1 cellular context compared by ENCODE assay signal in genomic region chr11:65637794-65638317, GRCh38.
TF ChIP-seq lines count a peak whose summit lies in the region.

A gene with protein sequence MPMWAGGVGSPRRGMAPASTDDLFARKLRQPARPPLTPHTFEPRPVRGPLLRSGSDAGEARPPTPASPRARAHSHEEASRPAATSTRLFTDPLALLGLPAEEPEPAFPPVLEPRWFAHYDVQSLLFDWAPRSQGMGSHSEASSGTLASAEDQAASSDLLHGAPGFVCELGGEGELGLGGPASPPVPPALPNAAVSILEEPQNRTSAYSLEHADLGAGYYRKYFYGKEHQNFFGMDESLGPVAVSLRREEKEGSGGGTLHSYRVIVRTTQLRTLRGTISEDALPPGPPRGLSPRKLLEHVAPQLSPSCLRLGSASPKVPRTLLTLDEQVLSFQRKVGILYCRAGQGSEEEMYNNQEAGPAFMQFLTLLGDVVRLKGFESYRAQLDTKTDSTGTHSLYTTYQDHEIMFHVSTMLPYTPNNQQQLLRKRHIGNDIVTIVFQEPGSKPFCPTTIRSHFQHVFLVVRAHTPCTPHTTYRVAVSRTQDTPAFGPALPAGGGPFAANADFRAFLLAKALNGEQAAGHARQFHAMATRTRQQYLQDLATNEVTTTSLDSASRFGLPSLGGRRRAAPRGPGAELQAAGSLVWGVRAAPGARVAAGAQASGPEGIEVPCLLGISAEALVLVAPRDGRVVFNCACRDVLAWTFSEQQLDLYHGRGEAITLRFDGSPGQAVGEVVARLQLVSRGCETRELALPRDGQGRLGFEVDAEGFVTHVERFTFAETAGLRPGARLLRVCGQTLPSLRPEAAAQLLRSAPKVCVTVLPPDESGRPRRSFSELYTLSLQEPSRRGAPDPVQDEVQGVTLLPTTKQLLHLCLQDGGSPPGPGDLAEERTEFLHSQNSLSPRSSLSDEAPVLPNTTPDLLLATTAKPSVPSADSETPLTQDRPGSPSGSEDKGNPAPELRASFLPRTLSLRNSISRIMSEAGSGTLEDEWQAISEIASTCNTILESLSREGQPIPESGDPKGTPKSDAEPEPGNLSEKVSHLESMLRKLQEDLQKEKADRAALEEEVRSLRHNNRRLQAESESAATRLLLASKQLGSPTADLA (plus strand): TSS chr11:65638101. CDS start chr11:65640922, 2,821 bp downstream.

TF ChIP-seq in K562, 482 proteins besides CTCF, POLR2A, EP300 and RAD21 (continued from another document and continues in another):
- TF ChIP-seq, protein P1, sequence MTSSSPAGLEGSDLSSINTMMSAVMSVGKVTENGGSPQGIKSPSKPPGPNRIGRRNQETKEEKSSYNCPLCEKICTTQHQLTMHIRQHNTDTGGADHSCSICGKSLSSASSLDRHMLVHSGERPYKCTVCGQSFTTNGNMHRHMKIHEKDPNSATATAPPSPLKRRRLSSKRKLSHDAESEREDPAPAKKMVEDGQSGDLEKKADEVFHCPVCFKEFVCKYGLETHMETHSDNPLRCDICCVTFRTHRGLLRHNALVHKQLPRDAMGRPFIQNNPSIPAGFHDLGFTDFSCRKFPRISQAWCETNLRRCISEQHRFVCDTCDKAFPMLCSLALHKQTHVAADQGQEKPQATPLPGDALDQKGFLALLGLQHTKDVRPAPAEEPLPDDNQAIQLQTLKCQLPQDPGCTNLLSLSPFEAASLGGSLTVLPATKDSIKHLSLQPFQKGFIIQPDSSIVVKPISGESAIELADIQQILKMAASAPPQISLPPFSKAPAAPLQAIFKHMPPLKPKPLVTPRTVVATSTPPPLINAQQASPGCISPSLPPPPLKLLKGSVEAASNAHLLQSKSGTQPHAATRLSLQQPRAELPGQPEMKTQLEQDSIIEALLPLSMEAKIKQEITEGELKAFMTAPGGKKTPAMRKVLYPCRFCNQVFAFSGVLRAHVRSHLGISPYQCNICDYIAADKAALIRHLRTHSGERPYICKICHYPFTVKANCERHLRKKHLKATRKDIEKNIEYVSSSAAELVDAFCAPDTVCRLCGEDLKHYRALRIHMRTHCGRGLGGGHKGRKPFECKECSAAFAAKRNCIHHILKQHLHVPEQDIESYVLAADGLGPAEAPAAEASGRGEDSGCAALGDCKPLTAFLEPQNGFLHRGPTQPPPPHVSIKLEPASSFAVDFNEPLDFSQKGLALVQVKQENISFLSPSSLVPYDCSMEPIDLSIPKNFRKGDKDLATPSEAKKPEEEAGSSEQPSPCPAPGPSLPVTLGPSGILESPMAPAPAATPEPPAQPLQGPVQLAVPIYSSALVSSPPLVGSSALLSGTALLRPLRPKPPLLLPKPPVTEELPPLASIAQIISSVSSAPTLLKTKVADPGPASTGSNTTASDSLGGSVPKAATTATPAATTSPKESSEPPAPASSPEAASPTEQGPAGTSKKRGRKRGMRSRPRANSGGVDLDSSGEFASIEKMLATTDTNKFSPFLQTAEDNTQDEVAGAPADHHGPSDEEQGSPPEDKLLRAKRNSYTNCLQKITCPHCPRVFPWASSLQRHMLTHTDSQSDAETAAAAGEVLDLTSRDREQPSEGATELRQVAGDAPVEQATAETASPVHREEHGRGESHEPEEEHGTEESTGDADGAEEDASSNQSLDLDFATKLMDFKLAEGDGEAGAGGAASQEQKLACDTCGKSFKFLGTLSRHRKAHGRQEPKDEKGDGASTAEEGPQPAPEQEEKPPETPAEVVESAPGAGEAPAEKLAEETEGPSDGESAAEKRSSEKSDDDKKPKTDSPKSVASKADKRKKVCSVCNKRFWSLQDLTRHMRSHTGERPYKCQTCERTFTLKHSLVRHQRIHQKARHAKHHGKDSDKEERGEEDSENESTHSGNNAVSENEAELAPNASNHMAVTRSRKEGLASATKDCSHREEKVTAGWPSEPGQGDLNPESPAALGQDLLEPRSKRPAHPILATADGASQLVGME (CRISPR knock-in tag; IDR thresholded peaks at IDR 0.05), result no peak
- TF ChIP-seq, protein P2, sequence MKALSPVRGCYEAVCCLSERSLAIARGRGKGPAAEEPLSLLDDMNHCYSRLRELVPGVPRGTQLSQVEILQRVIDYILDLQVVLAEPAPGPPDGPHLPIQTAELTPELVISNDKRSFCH (CRISPR knock-in tag; IDR thresholded peaks at IDR 0.05), result no peak
- TF ChIP-seq, protein P2 (tag; IDR thresholded peaks at IDR 0.05), result no peak
- TF ChIP-seq, protein P3, sequence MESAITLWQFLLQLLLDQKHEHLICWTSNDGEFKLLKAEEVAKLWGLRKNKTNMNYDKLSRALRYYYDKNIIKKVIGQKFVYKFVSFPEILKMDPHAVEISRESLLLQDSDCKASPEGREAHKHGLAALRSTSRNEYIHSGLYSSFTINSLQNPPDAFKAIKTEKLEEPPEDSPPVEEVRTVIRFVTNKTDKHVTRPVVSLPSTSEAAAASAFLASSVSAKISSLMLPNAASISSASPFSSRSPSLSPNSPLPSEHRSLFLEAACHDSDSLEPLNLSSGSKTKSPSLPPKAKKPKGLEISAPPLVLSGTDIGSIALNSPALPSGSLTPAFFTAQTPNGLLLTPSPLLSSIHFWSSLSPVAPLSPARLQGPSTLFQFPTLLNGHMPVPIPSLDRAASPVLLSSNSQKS (CRISPR knock-in tag; IDR thresholded peaks at IDR 0.05), result no peak
- TF ChIP-seq CHD2 (IDR thresholded peaks at IDR 0.05; ENCODE audit: low read depth, low read length) (no peak), ETS1 (conservative IDR thresholded peaks at IDR 0.05; ENCODE audit: control insufficient read depth, low read depth, low read length) (no peak; the same call in 1 of the 2 replicates), MCM3 (IDR thresholded peaks at IDR 0.05) (no peak), SNIP1 (IDR thresholded peaks at IDR 0.05; ENCODE audit: low read depth) (no peak), HDAC8 (tag; IDR thresholded peaks at IDR 0.05) (no peak), ZNF609 (CRISPR knock-in tag; IDR thresholded peaks at IDR 0.05; ENCODE audit: borderline replicate concordance) (no peak), PML (IDR thresholded peaks at IDR 0.05; ENCODE audit: low read length) (no peak), RBFOX2 (IDR thresholded peaks at IDR 0.05; ENCODE audit: low read depth, low read length) (peak; percentile 80), CEBPB (tag; IDR thresholded peaks at IDR 0.05) (no peak), POLR2AphosphoS2 (IDR thresholded peaks at IDR 0.05; ENCODE audit: low read length) (peak; percentile 63; the same call in 1 of the 2 replicates), MEF2A (IDR thresholded peaks at IDR 0.05; ENCODE audit: control insufficient read depth, low read depth, low read length) (no peak), BACH1 (tag; IDR thresholded peaks at IDR 0.05) (no peak), ZNF79 (CRISPR knock-in tag; IDR thresholded peaks at IDR 0.05; ENCODE audit: low read depth) (no peak), BRF2 (IDR thresholded peaks at IDR 0.05; ENCODE audit: borderline replicate concordance, insufficient read depth, insufficient read length) (no peak), ZNF57 (CRISPR knock-in tag; IDR thresholded peaks at IDR 0.05) (no peak), CREB1 (IDR thresholded peaks at IDR 0.05) (0 out of 2 replicates have a peak, but pooled peaks have one; percentile 18), CREB1 (CRISPR knock-in tag; IDR thresholded peaks at IDR 0.05) (no peak), XRCC4 (IDR thresholded peaks at IDR 0.05; ENCODE audit: extremely low read depth, insufficient read depth, insufficient read length) (no peak), LARP7 (IDR thresholded peaks at IDR 0.05) (no peak), ZNF224 (CRISPR knock-in tag; IDR thresholded peaks at IDR 0.05) (no peak), ETV5 (CRISPR knock-in tag; IDR thresholded peaks at IDR 0.05; ENCODE audit: low read depth) (no peak), ETV1 (tag; conservative IDR thresholded peaks at IDR 0.05; ENCODE audit: low read depth) (no peak; the same call in 1 of the 2 replicates)
- TF ChIP-seq, protein P4, sequence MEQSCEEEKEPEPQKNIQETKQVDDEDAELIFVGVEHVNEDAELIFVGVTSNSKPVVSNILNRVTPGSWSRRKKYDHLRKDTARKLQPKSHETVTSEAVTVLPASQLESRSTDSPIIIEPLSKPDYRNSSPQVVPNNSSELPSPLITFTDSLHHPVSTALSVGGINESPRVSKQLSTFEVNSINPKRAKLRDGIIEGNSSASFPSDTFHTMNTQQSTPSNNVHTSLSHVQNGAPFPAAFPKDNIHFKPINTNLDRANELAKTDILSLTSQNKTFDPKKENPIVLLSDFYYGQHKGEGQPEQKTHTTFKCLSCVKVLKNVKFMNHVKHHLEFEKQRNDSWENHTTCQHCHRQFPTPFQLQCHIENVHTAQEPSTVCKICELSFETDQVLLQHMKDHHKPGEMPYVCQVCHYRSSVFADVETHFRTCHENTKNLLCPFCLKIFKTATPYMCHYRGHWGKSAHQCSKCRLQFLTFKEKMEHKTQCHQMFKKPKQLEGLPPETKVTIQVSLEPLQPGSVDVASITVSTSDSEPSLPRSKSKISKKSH (CRISPR knock-in tag; IDR thresholded peaks at IDR 0.05), result 0 out of 2 replicates have a peak, but pooled peaks have one; percentile 61
- TF ChIP-seq, protein P5, sequence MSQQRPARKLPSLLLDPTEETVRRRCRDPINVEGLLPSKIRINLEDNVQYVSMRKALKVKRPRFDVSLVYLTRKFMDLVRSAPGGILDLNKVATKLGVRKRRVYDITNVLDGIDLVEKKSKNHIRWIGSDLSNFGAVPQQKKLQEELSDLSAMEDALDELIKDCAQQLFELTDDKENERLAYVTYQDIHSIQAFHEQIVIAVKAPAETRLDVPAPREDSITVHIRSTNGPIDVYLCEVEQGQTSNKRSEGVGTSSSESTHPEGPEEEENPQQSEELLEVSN (IDR thresholded peaks at IDR 0.05; ENCODE audit: borderline replicate concordance in 1 of 2, extremely low read depth in 1 of 2, insufficient read depth in 1 of 2, insufficient read length in 1 of 2, low read depth in 1 of 2, low read length in 1 of 2, poor library complexity in 1 of 2, severe bottlenecking in 1 of 2), result peak; percentile 36 to 69
- TF ChIP-seq, protein P6, sequence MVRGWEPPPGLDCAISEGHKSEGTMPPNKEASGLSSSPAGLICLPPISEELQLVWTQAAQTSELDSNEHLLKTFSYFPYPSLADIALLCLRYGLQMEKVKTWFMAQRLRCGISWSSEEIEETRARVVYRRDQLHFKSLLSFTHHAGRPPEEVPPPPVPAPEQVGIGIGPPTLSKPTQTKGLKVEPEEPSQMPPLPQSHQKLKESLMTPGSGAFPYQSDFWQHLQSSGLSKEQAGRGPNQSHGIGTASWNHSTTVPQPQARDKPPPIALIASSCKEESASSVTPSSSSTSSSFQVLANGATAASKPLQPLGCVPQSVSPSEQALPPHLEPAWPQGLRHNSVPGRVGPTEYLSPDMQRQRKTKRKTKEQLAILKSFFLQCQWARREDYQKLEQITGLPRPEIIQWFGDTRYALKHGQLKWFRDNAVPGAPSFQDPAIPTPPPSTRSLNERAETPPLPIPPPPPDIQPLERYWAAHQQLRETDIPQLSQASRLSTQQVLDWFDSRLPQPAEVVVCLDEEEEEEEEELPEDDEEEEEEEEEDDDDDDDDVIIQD (CRISPR knock-in tag; IDR thresholded peaks at IDR 0.05), result no peak
- TF ChIP-seq, protein P7, sequence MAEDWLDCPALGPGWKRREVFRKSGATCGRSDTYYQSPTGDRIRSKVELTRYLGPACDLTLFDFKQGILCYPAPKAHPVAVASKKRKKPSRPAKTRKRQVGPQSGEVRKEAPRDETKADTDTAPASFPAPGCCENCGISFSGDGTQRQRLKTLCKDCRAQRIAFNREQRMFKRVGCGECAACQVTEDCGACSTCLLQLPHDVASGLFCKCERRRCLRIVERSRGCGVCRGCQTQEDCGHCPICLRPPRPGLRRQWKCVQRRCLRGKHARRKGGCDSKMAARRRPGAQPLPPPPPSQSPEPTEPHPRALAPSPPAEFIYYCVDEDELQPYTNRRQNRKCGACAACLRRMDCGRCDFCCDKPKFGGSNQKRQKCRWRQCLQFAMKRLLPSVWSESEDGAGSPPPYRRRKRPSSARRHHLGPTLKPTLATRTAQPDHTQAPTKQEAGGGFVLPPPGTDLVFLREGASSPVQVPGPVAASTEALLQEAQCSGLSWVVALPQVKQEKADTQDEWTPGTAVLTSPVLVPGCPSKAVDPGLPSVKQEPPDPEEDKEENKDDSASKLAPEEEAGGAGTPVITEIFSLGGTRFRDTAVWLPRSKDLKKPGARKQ (CRISPR knock-in tag; IDR thresholded peaks at IDR 0.05), result no peak
